8 cellular contexts compared by ENCODE assay signal in genomic region chr2:43595603-43596412, GRCh38. TPM values are rescaled to one million over a fixed set of nuclear protein-coding genes. Genes with fewer than 3 reads are reported as not detected.
DNase-seq lines count a peak whose midpoint lies in the region; ATAC-seq, FAIRE-seq and TF ChIP-seq lines count a peak whose summit lies in the region.

THADA (minus strand) TSS chr2:43596038; CDS start chr2:43592392, 3,646 bp downstream.

- H3K9me3 ChIP-seq in smooth muscle cell (replicated peaks; ENCODE audit: low read depth) = no peaks in the 10 kb centered on the region

- H2AFZ ChIP-seq in smooth muscle cell (ENCODE audit: low read depth) = peak within 1 kb of the TSS; percentile 88

- H3K36me3 ChIP-seq in bronchial epithelial cell (ENCODE audit: control insufficient read depth, insufficient read depth, low read length) (no peaks in the 10 kb centered on the region), smooth muscle cell (ENCODE audit: low read depth) (no peaks in the 10 kb centered on the region)

- WGBS in smooth muscle cell (ENCODE audit: low lambda C conversion rate) = under 1% methylated on average over 52 of the region's 52 CpGs

- H4K20me1 ChIP-seq in smooth muscle cell (ENCODE audit: low read depth) = no peaks in the 10 kb centered on the region

- H3K4me3 ChIP-seq in WI38 (ENCODE audit: low read depth, low read length) (peak within 1 kb of the TSS; percentile 93), bronchial epithelial cell (ENCODE audit: low read depth, low read length) (peak within 1 kb of the TSS; percentile 74), smooth muscle cell (peak within 1 kb of the TSS; percentile 85)

- peak within 1 kb of the TSS; percentile 93 for H3K27ac ChIP-seq in smooth muscle cell (ENCODE audit: low read depth)

- H3K79me2 ChIP-seq in smooth muscle cell (ENCODE audit: low read depth) = peaks cover 13% of the 10 kb centered on the region

- H3F3A ChIP-seq in smooth muscle cell (ENCODE audit: low read depth) = no peaks in the 10 kb centered on the region

- peak within 1 kb of the TSS; percentile 86 for H3K4me2 ChIP-seq in smooth muscle cell

- no peak for FAIRE-seq in bronchial epithelial cell (lab: Jason Lieb, UNC)

- H3K9ac ChIP-seq in smooth muscle cell (ENCODE audit: low read depth) = peak within 1 kb of the TSS; percentile 92

- ATAC-seq in GM18873 (IDR thresholded peaks at IDR 0.05; ENCODE audit: low FRiP score, unreplicated experiment) (peak; percentile 98), HG03139 (IDR thresholded peaks at IDR 0.05; ENCODE audit: unreplicated experiment) (peak; percentile 94)

- H3K27me3 ChIP-seq in bronchial epithelial cell (ENCODE audit: control insufficient read depth, insufficient read depth, low read length) (no peaks in the 10 kb centered on the region), smooth muscle cell (ENCODE audit: low read depth) (no peaks in the 10 kb centered on the region)

- in situ Hi-C loops in ACHN (cut with HindIII; ENCODE audit: low pct_ligation_motif_present, low pct_unique_long_range_greater_than_20kb, low sequenced_read_pairs) = no loop called here

- DNase-seq in ACHN = peak; percentile 100
- DNase-seq in NCI-H2227 (lab: John Stamatoyannopoulos, UW; ENCODE audit: unreplicated experiment) = peak; percentile 99
- peak; percentile 97 for DNase-seq in bronchial epithelial cell (ENCODE audit: low read depth)
- DNase-seq in iPS-NIHi11 (ENCODE audit: low spot score) = peak; percentile 97
- peak; percentile 87 for DNase-seq in smooth muscle cell (lab: John Stamatoyannopoulos, UW; ENCODE audit: unreplicated experiment)

- peaks cover 7% of the 10 kb centered on the region for H3K4me1 ChIP-seq in smooth muscle cell (ENCODE audit: low read depth)

- TF ChIP-seq CTCF in WI38 (IDR thresholded peaks at IDR 0.05; ENCODE audit: low read depth, low read length) (no peak), bronchial epithelial cell (IDR thresholded peaks at IDR 0.05; ENCODE audit: insufficient read depth, low read length, severe bottlenecking) (no peak), smooth muscle cell (IDR thresholded peaks at IDR 0.05; ENCODE audit: borderline replicate concordance, insufficient read depth, poor library complexity, severe bottlenecking) (no peak)

RNA-seq across cellular contexts. Expression of gene THADA, which starts in this region (rescaled TPM):
- total RNA-seq in bronchial epithelial cell = 22.1 and 25.8 TPM in 2 replicates
- 20.9 and 21.2 TPM in 2 replicates for total RNA-seq in smooth muscle cell
- polyA plus RNA-seq in smooth muscle cell = 11.3 and 12.8 TPM in 2 replicates

Comparison
In these comparisons a context has a peak if more than half of its experiments do, and no peak if none do; other contexts are left out.
1. Peak in every context shown above with its lines: DNase-seq, ATAC-seq, H3K4me3 ChIP-seq and H3K27ac ChIP-seq.